Comparison of ENCODE assay signal across 1 cellular context in the genomic region with DNA sequence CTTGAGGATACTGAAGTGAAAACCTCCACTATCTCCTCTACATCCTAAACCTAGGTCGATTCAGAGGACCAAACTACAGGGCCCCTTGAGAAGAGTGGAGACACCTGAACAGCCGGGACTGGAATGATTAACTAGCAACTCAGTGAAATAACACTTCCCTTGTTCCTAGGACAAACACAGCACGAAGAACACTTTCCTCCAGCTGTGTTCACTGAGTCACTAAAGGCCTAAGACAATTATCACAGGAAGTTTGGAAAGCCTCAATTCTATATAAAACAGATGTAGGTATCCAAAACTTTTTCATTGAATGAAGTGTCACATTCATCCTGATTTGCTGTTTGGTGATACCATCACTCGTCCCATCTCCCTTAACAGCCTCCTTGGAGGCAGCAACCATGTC.
A peak's percentile ranks its signal among the peaks of the same experiment; 100 is the strongest.
TF ChIP-seq lines count a peak whose summit lies in the region.

No MANE protein-coding gene starts in this region.

TF ChIP-seq in SK-N-SH, 30 proteins besides CTCF, POLR2A, EP300 and RAD21:
- TF ChIP-seq POLR2AphosphoS5 (IDR thresholded peaks at IDR 0.05; ENCODE audit: low read depth, low read length) (peak; percentile 48; the same call in 1 of the 2 replicates), PBX3 (IDR thresholded peaks at IDR 0.05) (peak; percentile 39; the same call in 1 of the 2 replicates), ZBTB33 (IDR thresholded peaks at IDR 0.05; ENCODE audit: borderline replicate concordance, low read depth) (peak; percentile 29; the same call in 1 of the 2 replicates), FOSL2 (IDR thresholded peaks at IDR 0.05; ENCODE audit: borderline replicate concordance, low read depth) (peak; percentile 46), TCF12 (IDR thresholded peaks at IDR 0.05) (peak; percentile 85), SIN3A (IDR thresholded peaks at IDR 0.05; ENCODE audit: borderline replicate concordance, low read depth, low read length) (no peak), TEAD4 (IDR thresholded peaks at IDR 0.05; ENCODE audit: borderline replicate concordance, insufficient read depth) (no peak), JUND (IDR thresholded peaks at IDR 0.05) (peak; percentile 45; the same call in 1 of the 2 replicates)
